Comparison of ENCODE assay signal across 1 cellular context in genomic region chr1:147238053-147238902, GRCh38.
TF ChIP-seq lines count a peak whose summit lies in the region.

No MANE protein-coding gene starts in this region.

TF ChIP-seq in HepG2, 621 proteins besides CTCF, POLR2A, EP300 and RAD21 (continued from another document and continues in another):
- TF ChIP-seq, protein P1, sequence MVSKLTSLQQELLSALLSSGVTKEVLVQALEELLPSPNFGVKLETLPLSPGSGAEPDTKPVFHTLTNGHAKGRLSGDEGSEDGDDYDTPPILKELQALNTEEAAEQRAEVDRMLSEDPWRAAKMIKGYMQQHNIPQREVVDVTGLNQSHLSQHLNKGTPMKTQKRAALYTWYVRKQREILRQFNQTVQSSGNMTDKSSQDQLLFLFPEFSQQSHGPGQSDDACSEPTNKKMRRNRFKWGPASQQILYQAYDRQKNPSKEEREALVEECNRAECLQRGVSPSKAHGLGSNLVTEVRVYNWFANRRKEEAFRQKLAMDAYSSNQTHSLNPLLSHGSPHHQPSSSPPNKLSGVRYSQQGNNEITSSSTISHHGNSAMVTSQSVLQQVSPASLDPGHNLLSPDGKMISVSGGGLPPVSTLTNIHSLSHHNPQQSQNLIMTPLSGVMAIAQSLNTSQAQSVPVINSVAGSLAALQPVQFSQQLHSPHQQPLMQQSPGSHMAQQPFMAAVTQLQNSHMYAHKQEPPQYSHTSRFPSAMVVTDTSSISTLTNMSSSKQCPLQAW (CRISPR knock-in tag; IDR thresholded peaks at IDR 0.05), result peak; percentile 81; the same call in 1 of the 2 replicates
- peak; percentile 90 for TF ChIP-seq JUND (CRISPR knock-in tag; IDR thresholded peaks at IDR 0.05)
- TF ChIP-seq, protein P2, sequence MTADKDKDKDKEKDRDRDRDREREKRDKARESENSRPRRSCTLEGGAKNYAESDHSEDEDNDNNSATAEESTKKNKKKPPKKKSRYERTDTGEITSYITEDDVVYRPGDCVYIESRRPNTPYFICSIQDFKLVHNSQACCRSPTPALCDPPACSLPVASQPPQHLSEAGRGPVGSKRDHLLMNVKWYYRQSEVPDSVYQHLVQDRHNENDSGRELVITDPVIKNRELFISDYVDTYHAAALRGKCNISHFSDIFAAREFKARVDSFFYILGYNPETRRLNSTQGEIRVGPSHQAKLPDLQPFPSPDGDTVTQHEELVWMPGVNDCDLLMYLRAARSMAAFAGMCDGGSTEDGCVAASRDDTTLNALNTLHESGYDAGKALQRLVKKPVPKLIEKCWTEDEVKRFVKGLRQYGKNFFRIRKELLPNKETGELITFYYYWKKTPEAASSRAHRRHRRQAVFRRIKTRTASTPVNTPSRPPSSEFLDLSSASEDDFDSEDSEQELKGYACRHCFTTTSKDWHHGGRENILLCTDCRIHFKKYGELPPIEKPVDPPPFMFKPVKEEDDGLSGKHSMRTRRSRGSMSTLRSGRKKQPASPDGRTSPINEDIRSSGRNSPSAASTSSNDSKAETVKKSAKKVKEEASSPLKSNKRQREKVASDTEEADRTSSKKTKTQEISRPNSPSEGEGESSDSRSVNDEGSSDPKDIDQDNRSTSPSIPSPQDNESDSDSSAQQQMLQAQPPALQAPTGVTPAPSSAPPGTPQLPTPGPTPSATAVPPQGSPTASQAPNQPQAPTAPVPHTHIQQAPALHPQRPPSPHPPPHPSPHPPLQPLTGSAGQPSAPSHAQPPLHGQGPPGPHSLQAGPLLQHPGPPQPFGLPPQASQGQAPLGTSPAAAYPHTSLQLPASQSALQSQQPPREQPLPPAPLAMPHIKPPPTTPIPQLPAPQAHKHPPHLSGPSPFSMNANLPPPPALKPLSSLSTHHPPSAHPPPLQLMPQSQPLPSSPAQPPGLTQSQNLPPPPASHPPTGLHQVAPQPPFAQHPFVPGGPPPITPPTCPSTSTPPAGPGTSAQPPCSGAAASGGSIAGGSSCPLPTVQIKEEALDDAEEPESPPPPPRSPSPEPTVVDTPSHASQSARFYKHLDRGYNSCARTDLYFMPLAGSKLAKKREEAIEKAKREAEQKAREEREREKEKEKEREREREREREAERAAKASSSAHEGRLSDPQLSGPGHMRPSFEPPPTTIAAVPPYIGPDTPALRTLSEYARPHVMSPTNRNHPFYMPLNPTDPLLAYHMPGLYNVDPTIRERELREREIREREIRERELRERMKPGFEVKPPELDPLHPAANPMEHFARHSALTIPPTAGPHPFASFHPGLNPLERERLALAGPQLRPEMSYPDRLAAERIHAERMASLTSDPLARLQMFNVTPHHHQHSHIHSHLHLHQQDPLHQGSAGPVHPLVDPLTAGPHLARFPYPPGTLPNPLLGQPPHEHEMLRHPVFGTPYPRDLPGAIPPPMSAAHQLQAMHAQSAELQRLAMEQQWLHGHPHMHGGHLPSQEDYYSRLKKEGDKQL (CRISPR knock-in tag; IDR thresholded peaks at IDR 0.05; ENCODE audit: low read depth), result peak; percentile 73
- peak; percentile 82 for TF ChIP-seq DPF2 (CRISPR knock-in tag; IDR thresholded peaks at IDR 0.05; ENCODE audit: borderline replicate concordance, low read depth)
- peak; percentile 91 for TF ChIP-seq GATA4 (IDR thresholded peaks at IDR 0.05; ENCODE audit: borderline replicate concordance, low read depth)
- TF ChIP-seq PRDM10 (CRISPR knock-in tag; IDR thresholded peaks at IDR 0.05; ENCODE audit: low read depth), result no peak
- TF ChIP-seq, protein P3, sequence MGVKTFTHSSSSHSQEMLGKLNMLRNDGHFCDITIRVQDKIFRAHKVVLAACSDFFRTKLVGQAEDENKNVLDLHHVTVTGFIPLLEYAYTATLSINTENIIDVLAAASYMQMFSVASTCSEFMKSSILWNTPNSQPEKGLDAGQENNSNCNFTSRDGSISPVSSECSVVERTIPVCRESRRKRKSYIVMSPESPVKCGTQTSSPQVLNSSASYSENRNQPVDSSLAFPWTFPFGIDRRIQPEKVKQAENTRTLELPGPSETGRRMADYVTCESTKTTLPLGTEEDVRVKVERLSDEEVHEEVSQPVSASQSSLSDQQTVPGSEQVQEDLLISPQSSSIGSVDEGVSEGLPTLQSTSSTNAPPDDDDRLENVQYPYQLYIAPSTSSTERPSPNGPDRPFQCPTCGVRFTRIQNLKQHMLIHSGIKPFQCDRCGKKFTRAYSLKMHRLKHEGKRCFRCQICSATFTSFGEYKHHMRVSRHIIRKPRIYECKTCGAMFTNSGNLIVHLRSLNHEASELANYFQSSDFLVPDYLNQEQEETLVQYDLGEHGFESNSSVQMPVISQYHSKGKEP (CRISPR knock-in tag; IDR thresholded peaks at IDR 0.05), result no peak
- TF ChIP-seq ZNF329 (CRISPR knock-in tag; IDR thresholded peaks at IDR 0.05; ENCODE audit: low read depth), result no peak
- TF ChIP-seq, protein P4, sequence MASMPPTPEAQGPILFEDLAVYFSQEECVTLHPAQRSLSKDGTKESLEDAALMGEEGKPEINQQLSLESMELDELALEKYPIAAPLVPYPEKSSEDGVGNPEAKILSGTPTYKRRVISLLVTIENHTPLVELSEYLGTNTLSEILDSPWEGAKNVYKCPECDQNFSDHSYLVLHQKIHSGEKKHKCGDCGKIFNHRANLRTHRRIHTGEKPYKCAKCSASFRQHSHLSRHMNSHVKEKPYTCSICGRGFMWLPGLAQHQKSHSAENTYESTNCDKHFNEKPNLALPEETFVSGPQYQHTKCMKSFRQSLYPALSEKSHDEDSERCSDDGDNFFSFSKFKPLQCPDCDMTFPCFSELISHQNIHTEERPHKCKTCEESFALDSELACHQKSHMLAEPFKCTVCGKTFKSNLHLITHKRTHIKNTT (CRISPR knock-in tag; IDR thresholded peaks at IDR 0.05), result no peak
- no peak for TF ChIP-seq KAT2B (IDR thresholded peaks at IDR 0.05; ENCODE audit: borderline replicate concordance, low read depth, low read length)
- 0 out of 2 replicates have a peak, but pooled peaks have one; percentile 33 for TF ChIP-seq ZSCAN12 (CRISPR knock-in tag; IDR thresholded peaks at IDR 0.05)
- TF ChIP-seq, protein P5, sequence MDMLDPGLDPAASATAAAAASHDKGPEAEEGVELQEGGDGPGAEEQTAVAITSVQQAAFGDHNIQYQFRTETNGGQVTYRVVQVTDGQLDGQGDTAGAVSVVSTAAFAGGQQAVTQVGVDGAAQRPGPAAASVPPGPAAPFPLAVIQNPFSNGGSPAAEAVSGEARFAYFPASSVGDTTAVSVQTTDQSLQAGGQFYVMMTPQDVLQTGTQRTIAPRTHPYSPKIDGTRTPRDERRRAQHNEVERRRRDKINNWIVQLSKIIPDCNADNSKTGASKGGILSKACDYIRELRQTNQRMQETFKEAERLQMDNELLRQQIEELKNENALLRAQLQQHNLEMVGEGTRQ (IDR thresholded peaks at IDR 0.05; ENCODE audit: low read depth, low read length), result no peak
- TF ChIP-seq, protein P5 (CRISPR knock-in tag; IDR thresholded peaks at IDR 0.05; ENCODE audit: borderline replicate concordance), result no peak
- peak; percentile 61; the same call in 1 of the 2 replicates for TF ChIP-seq ZBTB34 (CRISPR knock-in tag; IDR thresholded peaks at IDR 0.05)
- TF ChIP-seq U2AF2 (IDR thresholded peaks at IDR 0.05; ENCODE audit: low read depth, low read length), result no peak
- no peak for TF ChIP-seq MTF2 (CRISPR knock-in tag; IDR thresholded peaks at IDR 0.05; ENCODE audit: borderline replicate concordance)
- no peak for TF ChIP-seq ZNF879 (CRISPR knock-in tag; IDR thresholded peaks at IDR 0.05)
- peak; percentile 38; the same call in 1 of the 2 replicates for TF ChIP-seq IKZF5 (CRISPR knock-in tag; IDR thresholded peaks at IDR 0.05)
- TF ChIP-seq, protein P6, sequence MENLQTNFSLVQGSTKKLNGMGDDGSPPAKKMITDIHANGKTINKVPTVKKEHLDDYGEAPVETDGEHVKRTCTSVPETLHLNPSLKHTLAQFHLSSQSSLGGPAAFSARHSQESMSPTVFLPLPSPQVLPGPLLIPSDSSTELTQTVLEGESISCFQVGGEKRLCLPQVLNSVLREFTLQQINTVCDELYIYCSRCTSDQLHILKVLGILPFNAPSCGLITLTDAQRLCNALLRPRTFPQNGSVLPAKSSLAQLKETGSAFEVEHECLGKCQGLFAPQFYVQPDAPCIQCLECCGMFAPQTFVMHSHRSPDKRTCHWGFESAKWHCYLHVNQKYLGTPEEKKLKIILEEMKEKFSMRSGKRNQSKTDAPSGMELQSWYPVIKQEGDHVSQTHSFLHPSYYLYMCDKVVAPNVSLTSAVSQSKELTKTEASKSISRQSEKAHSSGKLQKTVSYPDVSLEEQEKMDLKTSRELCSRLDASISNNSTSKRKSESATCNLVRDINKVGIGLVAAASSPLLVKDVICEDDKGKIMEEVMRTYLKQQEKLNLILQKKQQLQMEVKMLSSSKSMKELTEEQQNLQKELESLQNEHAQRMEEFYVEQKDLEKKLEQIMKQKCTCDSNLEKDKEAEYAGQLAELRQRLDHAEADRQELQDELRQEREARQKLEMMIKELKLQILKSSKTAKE (CRISPR knock-in tag; IDR thresholded peaks at IDR 0.05; ENCODE audit: borderline replicate concordance), result peak; percentile 60; the same call in 1 of the 2 replicates
- peak; percentile 78 for TF ChIP-seq TARDBP (CRISPR knock-in tag; IDR thresholded peaks at IDR 0.05)
- TF ChIP-seq RBM22 (optimal IDR thresholded peaks at IDR 0.05; ENCODE audit: low read length), result no peak
- TF ChIP-seq ZNF510 (CRISPR knock-in tag; IDR thresholded peaks at IDR 0.05; ENCODE audit: low read depth), result no peak
- no peak for TF ChIP-seq HDAC6 (IDR thresholded peaks at IDR 0.05; ENCODE audit: low read depth, low read length)
- TF ChIP-seq, protein P7, sequence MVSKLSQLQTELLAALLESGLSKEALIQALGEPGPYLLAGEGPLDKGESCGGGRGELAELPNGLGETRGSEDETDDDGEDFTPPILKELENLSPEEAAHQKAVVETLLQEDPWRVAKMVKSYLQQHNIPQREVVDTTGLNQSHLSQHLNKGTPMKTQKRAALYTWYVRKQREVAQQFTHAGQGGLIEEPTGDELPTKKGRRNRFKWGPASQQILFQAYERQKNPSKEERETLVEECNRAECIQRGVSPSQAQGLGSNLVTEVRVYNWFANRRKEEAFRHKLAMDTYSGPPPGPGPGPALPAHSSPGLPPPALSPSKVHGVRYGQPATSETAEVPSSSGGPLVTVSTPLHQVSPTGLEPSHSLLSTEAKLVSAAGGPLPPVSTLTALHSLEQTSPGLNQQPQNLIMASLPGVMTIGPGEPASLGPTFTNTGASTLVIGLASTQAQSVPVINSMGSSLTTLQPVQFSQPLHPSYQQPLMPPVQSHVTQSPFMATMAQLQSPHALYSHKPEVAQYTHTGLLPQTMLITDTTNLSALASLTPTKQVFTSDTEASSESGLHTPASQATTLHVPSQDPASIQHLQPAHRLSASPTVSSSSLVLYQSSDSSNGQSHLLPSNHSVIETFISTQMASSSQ (IDR thresholded peaks at IDR 0.05; ENCODE audit: low read depth), result peak; percentile 90
- TF ChIP-seq, protein P7 (CRISPR knock-in tag; IDR thresholded peaks at IDR 0.05; ENCODE audit: borderline replicate concordance), result peak; percentile 90
